Comparison of ENCODE assay signal across 21 cellular contexts in genomic region chr3:165507576-165507975, GRCh38.
DNase-seq lines count a peak whose midpoint lies in the region; ATAC-seq and TF ChIP-seq lines count a peak whose summit lies in the region.
"Had no signal": no experiment of that assay in that cellular context is flagged by ENCODE, and none has a peak within 500 bp of the region (broad histone marks: within the 10 kb centered on the region; RNA-seq: fewer than 3 reads in every experiment).

No MANE protein-coding gene starts in this region.

- H3K27ac ChIP-seq in hepatocyte = peak overlapping the region; percentile 80
- H3K27ac ChIP-seq: A549 had no signal

- no peaks in the 10 kb centered on the region for H4K20me1 ChIP-seq in hepatocyte (ENCODE audit: insufficient read depth, poor library complexity, severe bottlenecking)

- no peaks in the 10 kb centered on the region for H3K27me3 ChIP-seq in hepatocyte
- H3K27me3 ChIP-seq: BE2C had no signal

- H2AFZ ChIP-seq in hepatocyte = no peak overlapping the region
- H2AFZ ChIP-seq: GM23338 had no signal

- no peak overlapping the region for H3K4me3 ChIP-seq in hepatocyte
- H3K4me3 ChIP-seq: A549, GM23338 had no signal

- no peaks in the 10 kb centered on the region for H3K36me3 ChIP-seq in hepatocyte (replicated peaks; ENCODE audit: insufficient read depth, low read depth)

- no peak overlapping the region for H3K4me2 ChIP-seq in hepatocyte
- H3K4me2 ChIP-seq: A549, GM23338 had no signal

- no peak for TF ChIP-seq CTCF in hepatocyte (IDR thresholded peaks at IDR 0.05; ENCODE audit: poor library complexity)

- DNase-seq in NCI-H226 (peak; percentile 88), amniotic epithelial cell (ENCODE audit: low read depth) (peak; percentile 53), hepatocyte (ENCODE audit: low spot score) (no peak), SHP77 (lab: John Stamatoyannopoulos, UW) (no peak)
- DNase-seq: 8988T; ACHN; AML-193; BE2C; C1 segment of cervical spinal cord; Calu3; CD4-positive, alpha-beta memory T cell; COR-L47; DMS53; DMS79 treated with DMSO at 0.1 percent for 48 hours; GF-D8; H9 had no signal

- peaks cover 11% of the 10 kb centered on the region for H3K4me1 ChIP-seq in hepatocyte (ENCODE audit: insufficient read depth)
- H3K4me1 ChIP-seq: A549, BE2C had no signal

- 91% methylated on average over 3 of the region's 3 CpGs for WGBS in hepatocyte (ENCODE audit: low lambda C conversion rate, missing lambda C conversion rate)

- H3K9me2 ChIP-seq in hepatocyte (replicated peaks; ENCODE audit: insufficient read depth) = no peaks in the 10 kb centered on the region

- H3K79me2 ChIP-seq in hepatocyte = no peaks in the 10 kb centered on the region

- ATAC-seq in GM18907 (IDR thresholded peaks at IDR 0.05; ENCODE audit: unreplicated experiment) (no peak), SK-N-SH treated with all-trans-retinoic acid at 6 μM for 48 hours (no peak)
- ATAC-seq: A549, GM23338, HCT116 had no signal

- H3K9me3 ChIP-seq in hepatocyte (ENCODE audit: low read depth) = no peaks in the 10 kb centered on the region
- H3K9me3 ChIP-seq: BE2C had no signal

TF ChIP-seq in SK-N-SH treated with all-trans-retinoic acid at 6 μM for 48 hours, 23 proteins besides CTCF, POLR2A, EP300 and RAD21:
- no peak for TF ChIP-seq POU6F1 (CRISPR knock-in tag; IDR thresholded peaks at IDR 0.05; ENCODE audit: borderline replicate concordance, low read depth)
- no peak for TF ChIP-seq GLIS3 (CRISPR knock-in tag; IDR thresholded peaks at IDR 0.05)
- TF ChIP-seq ZNF70 (CRISPR knock-in tag; IDR thresholded peaks at IDR 0.05) = no peak
- TF ChIP-seq ZNF8 (CRISPR knock-in tag; IDR thresholded peaks at IDR 0.05) = no peak
- no peak for TF ChIP-seq ZC3H10 (CRISPR knock-in tag; IDR thresholded peaks at IDR 0.05)
- TF ChIP-seq ISL1 (CRISPR knock-in tag; IDR thresholded peaks at IDR 0.05) = no peak
- TF ChIP-seq RARB (CRISPR knock-in tag; IDR thresholded peaks at IDR 0.05) = no peak
- TF ChIP-seq ZNF565 (CRISPR knock-in tag; conservative IDR thresholded peaks at IDR 0.05; ENCODE audit: low read depth) = no peak
- TF ChIP-seq CREB5 (CRISPR knock-in tag; IDR thresholded peaks at IDR 0.05; ENCODE audit: low read depth) = no peak
- no peak for TF ChIP-seq TCF4 (CRISPR knock-in tag; IDR thresholded peaks at IDR 0.05; ENCODE audit: borderline replicate concordance)
- TF ChIP-seq CSRNP3 (CRISPR knock-in tag; IDR thresholded peaks at IDR 0.05) = no peak
- TF ChIP-seq PATZ1 (CRISPR knock-in tag; IDR thresholded peaks at IDR 0.05; ENCODE audit: borderline replicate concordance) = no peak

Comparison
In these comparisons a context has a peak if more than half of its experiments do, and no peak if none do; other contexts are left out.
1. DNase-seq: peak in NCI-H226 (single experiment) and amniotic epithelial cell (single experiment); none in hepatocyte (single experiment) and SHP77 (0 of 2).